In the genomic region with DNA sequence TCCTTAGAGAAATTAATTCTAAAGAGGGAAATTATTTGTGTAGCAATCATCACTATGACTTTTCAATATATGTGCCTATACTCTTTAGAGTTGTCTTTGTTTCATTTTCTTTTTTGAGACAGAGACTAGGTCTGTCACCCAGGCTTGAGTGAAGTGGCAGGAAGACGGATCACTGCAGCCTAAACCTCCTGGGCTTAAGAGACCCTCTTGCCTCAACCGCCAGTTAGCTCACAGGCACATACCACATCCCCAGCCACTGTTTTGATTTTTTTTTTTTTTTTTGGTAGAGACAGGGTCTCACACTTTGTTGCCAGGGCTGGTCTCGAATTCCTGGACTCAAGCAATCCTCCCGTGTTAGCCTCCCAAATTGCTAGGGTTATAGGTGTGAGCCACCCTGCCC, we compare ENCODE assay signal across 14 cellular contexts. TPM values are rescaled to one million over a fixed set of nuclear protein-coding genes. Genes with fewer than 3 reads are reported as not detected.
DNase-seq lines count a peak whose midpoint lies in the region; ATAC-seq and TF ChIP-seq lines count a peak whose summit lies in the region.
"Had no signal": no experiment of that assay in that cellular context is flagged by ENCODE, and none has a peak within 500 bp of the region (broad histone marks: within the 10 kb centered on the region; RNA-seq: fewer than 3 reads in every experiment).

No MANE protein-coding gene starts in this region.

- no peak overlapping the region for H4K8ac ChIP-seq in trophoblast cell (ENCODE audit: low read depth, low read length)

- no peak overlapping the region for H4K12ac ChIP-seq in trophoblast cell (ENCODE audit: low read depth, low read length)

- peak overlapping the region; percentile 74 for H3K4me3 Mint-ChIP-seq in activated CD4-positive, alpha-beta T cell treated with anti-CD3 and anti-CD28 coated beads, Interleukin-2, amount 10 ng/mL, durations not matched to agents 24 days and 14 days
- H3K4me3 Mint-ChIP-seq in HFFc6: no peak overlapping the region
- peak overlapping the region; percentile 65 for H3K4me3 Mint-ChIP-seq in activated T-helper 17 cell treated with anti-CD3 and anti-CD28 coated beads, Interleukin-2, amount 50 U/mL, for 72 hours

- H4K91ac ChIP-seq in trophoblast cell (ENCODE audit: low read depth, low read length): no peak overlapping the region

- H3K27me3 ChIP-seq in trophoblast cell (ENCODE audit: insufficient read depth, low read length): no peaks in the 10 kb centered on the region
- H3K27me3 ChIP-seq in thyroid gland: no peaks in the 10 kb centered on the region
- H3K27me3 ChIP-seq: tibial nerve had no signal

- no peak overlapping the region for H3K18ac ChIP-seq in trophoblast cell (ENCODE audit: low read length)

- no peak overlapping the region for H3K4me2 ChIP-seq in trophoblast cell (ENCODE audit: low read length)

- no peaks in the 10 kb centered on the region for H3K9me3 Mint-ChIP-seq in activated CD4-positive, alpha-beta T cell treated with anti-CD3 and anti-CD28 coated beads, Interleukin-2, amount 10 ng/mL, durations not matched to agents 24 days and 14 days
- no peaks in the 10 kb centered on the region for H3K9me3 Mint-ChIP-seq in HFFc6
- H3K9me3 Mint-ChIP-seq in activated T-helper 17 cell treated with anti-CD3 and anti-CD28 coated beads, Interleukin-2, amount 50 U/mL, for 72 hours: no peaks in the 10 kb centered on the region

- H3K4me3 ChIP-seq in trophoblast cell (ENCODE audit: low read depth, low read length) (no peak overlapping the region), thyroid gland (replicated peaks in 1 of 3) (no peak overlapping the region)
- H3K4me3 ChIP-seq: tibial nerve had no signal

- H3K4ac ChIP-seq in trophoblast cell (ENCODE audit: low read depth, low read length): peak overlapping the region; percentile 18

- H3K36me3 ChIP-seq in trophoblast cell (ENCODE audit: control insufficient read depth in 1 of 2, insufficient read depth in 2 of 2, low read length in 2 of 2) (peaks cover 5 to 9% of the 10 kb centered on the region in 2 experiments), thyroid gland (no peaks in the 10 kb centered on the region)

- peak; percentile 74 for ATAC-seq in activated T-helper 17 cell treated with anti-CD3 and anti-CD28 coated beads, Interleukin-2, amount 50 U/mL, for 72 hours (replicated peaks)
- ATAC-seq: HCT116 had no signal

- H3K27ac ChIP-seq in trophoblast cell (ENCODE audit: low read depth, low read length) (no peak overlapping the region), thyroid gland (no peak overlapping the region)
- H3K27ac ChIP-seq: HL-60, tibial nerve had no signal

- H2AK5ac ChIP-seq in trophoblast cell (ENCODE audit: low read length): no peak overlapping the region

- peak; percentile 79 for DNase-seq in activated CD4-positive, alpha-beta T cell treated with anti-CD3 and anti-CD28 coated beads, Interleukin-2, amount 10 ng/mL, durations not matched to agents 24 days and 14 days
- DNase-seq in activated CD4-positive, alpha-beta T cell treated with anti-CD3 and anti-CD28 coated beads for 1 hour: no peak
- DNase-seq in HFFc6 (no peak), trophoblast cell (no peak), thyroid gland (no peak), superior temporal gyrus (ENCODE audit: extremely low spot score) (no peak)
- no peak for DNase-seq in NK-92 treated with Interleukin-12 subunit alpha and Interleukin-12 subunit beta, amount 100 ng/mL, for 24 hours (lab: John Stamatoyannopoulos, UW)
- DNase-seq: activated effector memory CD4-positive, alpha-beta T cell treated with Interleukin-2 at 50 U/mL for 16 hours; NCI-H1105; NCI-H82 had no signal

- no peak overlapping the region for H3K9ac ChIP-seq in trophoblast cell (ENCODE audit: low read length)

- H3K23ac ChIP-seq in trophoblast cell (ENCODE audit: low read length): no peak overlapping the region

- no peak overlapping the region for H2AFZ ChIP-seq in trophoblast cell (ENCODE audit: insufficient read depth, low read length, poor library complexity)

- H3K36me3 Mint-ChIP-seq in activated CD4-positive, alpha-beta T cell treated with anti-CD3 and anti-CD28 coated beads, Interleukin-2, amount 10 ng/mL, durations not matched to agents 24 days and 14 days (ENCODE audit: low read depth): peaks cover 47% of the 10 kb centered on the region
- peaks cover 55% of the 10 kb centered on the region for H3K36me3 Mint-ChIP-seq in HFFc6 (ENCODE audit: low read depth)
- peaks cover 100% of the 10 kb centered on the region for H3K36me3 Mint-ChIP-seq in activated T-helper 17 cell treated with anti-CD3 and anti-CD28 coated beads, Interleukin-2, amount 50 U/mL, for 72 hours (ENCODE audit: low read depth)

- H3K79me2 ChIP-seq in trophoblast cell (ENCODE audit: control insufficient read depth, insufficient read depth, low read length, poor library complexity): peaks cover 4% of the 10 kb centered on the region

- H3K27ac Mint-ChIP-seq in activated CD4-positive, alpha-beta T cell treated with anti-CD3 and anti-CD28 coated beads, Interleukin-2, amount 10 ng/mL, durations not matched to agents 24 days and 14 days: peak overlapping the region; percentile 75
- peak overlapping the region; percentile 71 for H3K27ac Mint-ChIP-seq in HFFc6
- peak overlapping the region; percentile 73 for H3K27ac Mint-ChIP-seq in activated T-helper 17 cell treated with anti-CD3 and anti-CD28 coated beads, Interleukin-2, amount 50 U/mL, for 72 hours

- H3K14ac ChIP-seq in trophoblast cell (ENCODE audit: low read length): no peak overlapping the region

- no peak overlapping the region for H2BK5ac ChIP-seq in trophoblast cell (ENCODE audit: low read depth, low read length, poor library complexity)

- H3K4me1 Mint-ChIP-seq in activated CD4-positive, alpha-beta T cell treated with anti-CD3 and anti-CD28 coated beads, Interleukin-2, amount 10 ng/mL, durations not matched to agents 24 days and 14 days: peaks cover 67% of the 10 kb centered on the region
- H3K4me1 Mint-ChIP-seq in HFFc6 (ENCODE audit: low read depth): peaks cover 96% of the 10 kb centered on the region
- peaks cover 69% of the 10 kb centered on the region for H3K4me1 Mint-ChIP-seq in activated T-helper 17 cell treated with anti-CD3 and anti-CD28 coated beads, Interleukin-2, amount 50 U/mL, for 72 hours

- TF ChIP-seq CTCF in HFFc6 (IDR thresholded peaks at IDR 0.05) (no peak), thyroid gland (IDR thresholded peaks at IDR 0.05) (no peak)

- no peak overlapping the region for H2BK120ac ChIP-seq in trophoblast cell (ENCODE audit: insufficient read depth, low read length, poor library complexity)

- no peak overlapping the region for H2BK12ac ChIP-seq in trophoblast cell (ENCODE audit: low read length)

- H3K9me3 ChIP-seq in trophoblast cell (ENCODE audit: insufficient read depth, low read depth, low read length) (no peaks in the 10 kb centered on the region), thyroid gland (no peaks in the 10 kb centered on the region)
- H3K9me3 ChIP-seq: tibial nerve had no signal

- no peaks in the 10 kb centered on the region for H3K4me1 ChIP-seq in trophoblast cell (ENCODE audit: control insufficient read depth in 1 of 2, insufficient read depth in 2 of 2, low read length in 2 of 2)
- peaks cover 14 to 39% of the 10 kb centered on the region in 2 donors for H3K4me1 ChIP-seq in thyroid gland

- no peaks in the 10 kb centered on the region for H3K79me1 ChIP-seq in trophoblast cell (ENCODE audit: low read length)

- TF ChIP-seq POLR2A in thyroid gland (IDR thresholded peaks at IDR 0.05): no peak

- intact Hi-C loops in activated CD4-positive, alpha-beta T cell treated with anti-CD3 and anti-CD28 coated beads, Interleukin-2, amount 10 ng/mL, durations not matched to agents 24 days and 14 days (cut with micrococcal nuclease): no loop called here
- intact Hi-C loops in thyroid gland (cut with DNase I): no loop called here

- no peaks in the 10 kb centered on the region for H3K27me3 Mint-ChIP-seq in activated CD4-positive, alpha-beta T cell treated with anti-CD3 and anti-CD28 coated beads, Interleukin-2, amount 10 ng/mL, durations not matched to agents 24 days and 14 days
- H3K27me3 Mint-ChIP-seq in HFFc6 (ENCODE audit: insufficient read depth): no peaks in the 10 kb centered on the region
- H3K27me3 Mint-ChIP-seq in activated T-helper 17 cell treated with anti-CD3 and anti-CD28 coated beads, Interleukin-2, amount 50 U/mL, for 72 hours: no peaks in the 10 kb centered on the region

- WGBS in trophoblast cell (ENCODE audit: extremely low coverage, insufficient coverage, insufficient read length): no CpG with 5 or more reads among the region's 4 CpGs
- WGBS in thyroid gland, 2 donors: 86 to 89% methylated on average over 4 of the region's 4 CpGs

RNA-seq across cellular contexts. Expression of gene YWHAQ, which starts 12.4 kb away (rescaled TPM):
- total RNA-seq in activated CD4-positive, alpha-beta T cell treated with anti-CD3 and anti-CD28 coated beads, Interleukin-2, amount 10 ng/mL, durations not matched to agents 24 days and 14 days: 321 and 335 TPM in 2 replicates
- total RNA-seq in HFFc6 (2021; fragmentation: NEBNext Ultra II Directional; extraction: Animal tissue kit (Norgen Biotek cat#: 25700)): 100 to 1,000 TPM; 461 to 607 (median 548) TPM
- 100 to 1,000 TPM; 283 TPM for total RNA-seq in activated T-helper 17 cell treated with anti-CD3 and anti-CD28 coated beads, Interleukin-2, amount 50 U/mL, for 72 hours
- 327 and 332 TPM in 2 replicates for polyA plus RNA-seq in trophoblast cell (2013)
- total RNA-seq in thyroid gland: 100 to 1,000 TPM; 246 to 270 (median 265) TPM
